10 cellular contexts compared by ENCODE assay signal in the genomic region with DNA sequence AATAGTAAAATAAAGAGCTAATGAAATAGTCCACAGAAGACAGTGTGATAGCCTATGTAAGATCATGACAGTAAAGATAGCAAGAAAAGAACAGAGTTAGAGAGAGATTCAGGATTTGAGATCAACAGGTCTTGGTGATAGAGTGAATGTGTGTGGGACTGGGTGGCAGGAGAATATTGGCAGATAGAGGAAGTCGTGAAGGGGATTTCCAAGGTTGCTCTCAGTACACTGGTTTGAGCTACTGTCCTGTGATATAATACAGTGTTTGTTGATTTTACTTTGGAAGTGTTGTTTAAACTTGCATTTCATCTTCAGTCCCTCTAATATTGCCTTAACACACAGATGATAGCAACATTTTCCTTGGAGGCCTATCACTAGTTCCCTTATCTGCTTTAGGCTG. TPM values are rescaled to one million over a fixed set of nuclear protein-coding genes. Genes with fewer than 3 reads are reported as not detected.
DNase-seq lines count a peak whose midpoint lies in the region; ATAC-seq, FAIRE-seq and TF ChIP-seq lines count a peak whose summit lies in the region.
"Had no signal": no experiment of that assay in that cellular context is flagged by ENCODE, and none has a peak within 500 bp of the region (broad histone marks: within the 10 kb centered on the region; RNA-seq: fewer than 3 reads in every experiment).

No MANE protein-coding gene starts in this region.

- DNase-seq in GM10266 (ENCODE audit: extremely low spot score), result peak; percentile 41
- DNase-seq in activated CD8-positive, alpha-beta T cell treated with anti-CD3 and anti-CD28 coated beads, Interleukin-2, amount 10 ng/mL, durations not matched to agents 7 days and 5 days, result no peak
- no peak for DNase-seq in HAP-1 (ENCODE audit: low spot score in 2 of 2)
- DNase-seq in HuH-7.5 (ENCODE audit: low spot score), result no peak
- no peak for DNase-seq in right atrium auricular region (ENCODE audit: low spot score)
- DNase-seq in H54 (ENCODE audit: insufficient read length, low spot score), result no peak
- DNase-seq: MG63, pancreas had no signal

- ATAC-seq in GM19438 (IDR thresholded peaks at IDR 0.05; ENCODE audit: low read depth, unreplicated experiment) (peak; percentile 60), HG03103 (IDR thresholded peaks at IDR 0.05; ENCODE audit: low read depth, unreplicated experiment) (peak; percentile 71)
- peak; percentile 32 for ATAC-seq in activated CD8-positive, alpha-beta T cell treated with anti-CD3 and anti-CD28 coated beads, Interleukin-2, amount 10 ng/mL, durations not matched to agents 7 days and 5 days

- TF ChIP-seq CTCF in GM10266 (IDR thresholded peaks at IDR 0.05; ENCODE audit: control insufficient read depth, insufficient read depth, low read depth, missing control alignments), result no peak
- TF ChIP-seq CTCF in right atrium auricular region (IDR thresholded peaks at IDR 0.05), result no peak

- no peak overlapping the region for H3K27ac ChIP-seq in right atrium auricular region
- H3K27ac ChIP-seq: pancreas had no signal

- no peak for TF ChIP-seq POLR2A in H54 (IDR thresholded peaks at IDR 0.05; ENCODE audit: low read depth, low read length)

- H3K9me3 Mint-ChIP-seq in activated CD8-positive, alpha-beta T cell treated with anti-CD3 and anti-CD28 coated beads, Interleukin-2, amount 10 ng/mL, durations not matched to agents 7 days and 5 days (ENCODE audit: insufficient read depth), result no peaks in the 10 kb centered on the region

- H3K4me3 Mint-ChIP-seq in activated CD8-positive, alpha-beta T cell treated with anti-CD3 and anti-CD28 coated beads, Interleukin-2, amount 10 ng/mL, durations not matched to agents 7 days and 5 days, result no peak overlapping the region

- H3K4me3 ChIP-seq in HAP-1, result no peak overlapping the region
- H3K4me3 ChIP-seq in right atrium auricular region, result no peak overlapping the region
- H3K4me3 ChIP-seq: MG63, pancreas had no signal

- no peaks in the 10 kb centered on the region for H3K27me3 ChIP-seq in HAP-1 (ENCODE audit: low read depth)
- H3K27me3 ChIP-seq in right atrium auricular region, result no peaks in the 10 kb centered on the region
- H3K27me3 ChIP-seq: MG63, pancreas had no signal

- H3K36me3 ChIP-seq in HAP-1 (replicated peaks), result no peaks in the 10 kb centered on the region
- no peaks in the 10 kb centered on the region for H3K36me3 ChIP-seq in right atrium auricular region
- H3K36me3 ChIP-seq: MG63, pancreas had no signal

- in situ Hi-C loops in HAP-1 (cut with MboI; ENCODE audit: low sequenced_read_pairs), result no loop called here

- CTCF ChIA-PET in activated CD8-positive, alpha-beta T cell treated with anti-CD3 and anti-CD28 coated beads, Interleukin-2, amount 10 ng/mL, durations not matched to agents 7 days and 5 days (lab: Charles Lee), result interaction anchor here (0.8 to 1.9 kb wide), 18 partner anchors 8 to 120 kb away, joined by 3 to 12 read pairs (median 4); a partner anchor contains a TSS

- POLR2A ChIA-PET in activated CD8-positive, alpha-beta T cell treated with anti-CD3 and anti-CD28 coated beads, Interleukin-2, amount 10 ng/mL, durations not matched to agents 7 days and 5 days (lab: Charles Lee), result interaction anchor here (1.2 to 2.6 kb wide), 4 partner anchors 40 to 82 kb away, joined by 3 to 21 read pairs (median 5); a partner anchor contains a TSS

- H3K9me3 ChIP-seq in HAP-1 (no peaks in the 10 kb centered on the region), right atrium auricular region (no peaks in the 10 kb centered on the region)
- H3K9me3 ChIP-seq: MG63, pancreas had no signal

- no peaks in the 10 kb centered on the region for H3K27me3 Mint-ChIP-seq in activated CD8-positive, alpha-beta T cell treated with anti-CD3 and anti-CD28 coated beads, Interleukin-2, amount 10 ng/mL, durations not matched to agents 7 days and 5 days (ENCODE audit: low read depth)

- H3K4me1 Mint-ChIP-seq in activated CD8-positive, alpha-beta T cell treated with anti-CD3 and anti-CD28 coated beads, Interleukin-2, amount 10 ng/mL, durations not matched to agents 7 days and 5 days (ENCODE audit: low read depth), result peaks cover 60% of the 10 kb centered on the region

- H3K36me3 Mint-ChIP-seq in activated CD8-positive, alpha-beta T cell treated with anti-CD3 and anti-CD28 coated beads, Interleukin-2, amount 10 ng/mL, durations not matched to agents 7 days and 5 days (ENCODE audit: low read depth), result peaks cover 7% of the 10 kb centered on the region

- no peak for FAIRE-seq in H54 (lab: Jason Lieb, UNC)
- FAIRE-seq: pancreas had no signal

- H3K4me1 ChIP-seq in HAP-1 (no peaks in the 10 kb centered on the region), right atrium auricular region (no peaks in the 10 kb centered on the region)
- H3K4me1 ChIP-seq: pancreas had no signal

- peak overlapping the region; percentile 5 for H3K27ac Mint-ChIP-seq in activated CD8-positive, alpha-beta T cell treated with anti-CD3 and anti-CD28 coated beads, Interleukin-2, amount 10 ng/mL, durations not matched to agents 7 days and 5 days

RNA-seq across cellular contexts. Expression of a gene that starts 44.1 kb away (rescaled TPM):
- under 1 TPM; 0.26 TPM for total RNA-seq in activated CD8-positive, alpha-beta T cell treated with anti-CD3 and anti-CD28 coated beads, Interleukin-2, amount 10 ng/mL, durations not matched to agents 7 days and 5 days
- total RNA-seq in right atrium auricular region, result under 1 TPM in 1 of 2 donors, not detected in 1; 0.16 TPM
